1 cellular context compared by ENCODE assay signal in the genomic region with DNA sequence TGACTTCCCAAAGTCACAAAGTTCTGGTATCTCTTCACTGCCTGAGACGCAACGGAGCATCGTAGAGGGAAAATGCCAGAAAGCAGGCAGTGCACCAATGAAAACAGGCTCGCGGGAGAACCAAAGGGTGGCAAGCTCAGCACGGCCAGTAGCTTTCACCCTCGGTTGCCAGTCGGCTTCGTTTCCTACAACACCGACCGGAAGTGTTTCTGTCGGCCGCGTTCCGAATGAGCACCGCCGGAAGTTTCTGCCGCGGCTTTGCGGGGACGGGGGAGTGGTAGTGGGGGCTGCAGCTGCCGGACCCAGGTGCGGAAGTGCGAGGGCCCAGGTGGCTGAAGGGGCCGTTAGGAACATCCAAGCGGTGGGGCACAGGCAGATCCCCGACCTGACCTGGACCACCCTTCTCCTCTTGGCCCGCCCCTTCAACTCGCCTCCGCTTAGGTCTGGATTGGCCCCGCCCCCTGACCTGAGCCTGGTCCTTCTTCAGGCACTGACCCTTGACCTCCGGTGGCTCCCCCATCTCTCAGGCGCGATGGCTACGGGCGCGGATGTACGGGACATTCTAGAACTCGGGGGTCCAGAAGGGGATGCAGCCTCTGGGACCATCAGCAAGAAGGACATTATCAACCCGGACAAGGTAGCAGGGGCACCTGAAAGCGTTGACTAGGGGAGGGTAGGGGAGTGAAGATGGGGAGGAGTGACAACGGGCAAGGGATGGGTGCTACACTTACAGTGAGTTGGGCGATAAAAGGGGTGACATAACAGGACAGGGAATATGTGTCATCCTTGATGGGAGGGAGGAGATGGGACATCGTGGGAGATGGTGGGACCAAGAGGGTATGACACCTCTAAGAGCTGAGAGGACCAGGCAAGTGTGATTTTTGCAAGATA.
TF ChIP-seq lines count a peak whose summit lies in the region.

A gene with protein sequence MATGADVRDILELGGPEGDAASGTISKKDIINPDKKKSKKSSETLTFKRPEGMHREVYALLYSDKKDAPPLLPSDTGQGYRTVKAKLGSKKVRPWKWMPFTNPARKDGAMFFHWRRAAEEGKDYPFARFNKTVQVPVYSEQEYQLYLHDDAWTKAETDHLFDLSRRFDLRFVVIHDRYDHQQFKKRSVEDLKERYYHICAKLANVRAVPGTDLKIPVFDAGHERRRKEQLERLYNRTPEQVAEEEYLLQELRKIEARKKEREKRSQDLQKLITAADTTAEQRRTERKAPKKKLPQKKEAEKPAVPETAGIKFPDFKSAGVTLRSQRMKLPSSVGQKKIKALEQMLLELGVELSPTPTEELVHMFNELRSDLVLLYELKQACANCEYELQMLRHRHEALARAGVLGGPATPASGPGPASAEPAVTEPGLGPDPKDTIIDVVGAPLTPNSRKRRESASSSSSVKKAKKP (plus strand): TSS at position 250 of the 891 bp plus-strand sequence. CDS start 283 bp downstream, at position 533.

TF ChIP-seq in HepG2, 621 proteins besides CTCF, POLR2A, EP300 and RAD21 (continued from another document and continues in another):
- TF ChIP-seq, protein P1, sequence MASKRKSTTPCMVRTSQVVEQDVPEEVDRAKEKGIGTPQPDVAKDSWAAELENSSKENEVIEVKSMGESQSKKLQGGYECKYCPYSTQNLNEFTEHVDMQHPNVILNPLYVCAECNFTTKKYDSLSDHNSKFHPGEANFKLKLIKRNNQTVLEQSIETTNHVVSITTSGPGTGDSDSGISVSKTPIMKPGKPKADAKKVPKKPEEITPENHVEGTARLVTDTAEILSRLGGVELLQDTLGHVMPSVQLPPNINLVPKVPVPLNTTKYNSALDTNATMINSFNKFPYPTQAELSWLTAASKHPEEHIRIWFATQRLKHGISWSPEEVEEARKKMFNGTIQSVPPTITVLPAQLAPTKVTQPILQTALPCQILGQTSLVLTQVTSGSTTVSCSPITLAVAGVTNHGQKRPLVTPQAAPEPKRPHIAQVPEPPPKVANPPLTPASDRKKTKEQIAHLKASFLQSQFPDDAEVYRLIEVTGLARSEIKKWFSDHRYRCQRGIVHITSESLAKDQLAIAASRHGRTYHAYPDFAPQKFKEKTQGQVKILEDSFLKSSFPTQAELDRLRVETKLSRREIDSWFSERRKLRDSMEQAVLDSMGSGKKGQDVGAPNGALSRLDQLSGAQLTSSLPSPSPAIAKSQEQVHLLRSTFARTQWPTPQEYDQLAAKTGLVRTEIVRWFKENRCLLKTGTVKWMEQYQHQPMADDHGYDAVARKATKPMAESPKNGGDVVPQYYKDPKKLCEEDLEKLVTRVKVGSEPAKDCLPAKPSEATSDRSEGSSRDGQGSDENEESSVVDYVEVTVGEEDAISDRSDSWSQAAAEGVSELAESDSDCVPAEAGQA (IDR thresholded peaks at IDR 0.05; ENCODE audit: low read depth) = peak; percentile 90
- TF ChIP-seq, protein P1 (CRISPR knock-in tag; IDR thresholded peaks at IDR 0.05; ENCODE audit: borderline replicate concordance) = 0 out of 2 replicates have a peak, but pooled peaks have one; percentile 79
- 0 out of 2 replicates have a peak, but pooled peaks have one; percentile 61 for TF ChIP-seq CENPT (CRISPR knock-in tag; IDR thresholded peaks at IDR 0.05; ENCODE audit: low read depth)
- TF ChIP-seq NFYC (CRISPR knock-in tag; IDR thresholded peaks at IDR 0.05) = 0 out of 2 replicates have a peak, but pooled peaks have one; percentile 46
- TF ChIP-seq XBP1 (CRISPR knock-in tag; IDR thresholded peaks at IDR 0.05) = no peak
- TF ChIP-seq, protein P2, sequence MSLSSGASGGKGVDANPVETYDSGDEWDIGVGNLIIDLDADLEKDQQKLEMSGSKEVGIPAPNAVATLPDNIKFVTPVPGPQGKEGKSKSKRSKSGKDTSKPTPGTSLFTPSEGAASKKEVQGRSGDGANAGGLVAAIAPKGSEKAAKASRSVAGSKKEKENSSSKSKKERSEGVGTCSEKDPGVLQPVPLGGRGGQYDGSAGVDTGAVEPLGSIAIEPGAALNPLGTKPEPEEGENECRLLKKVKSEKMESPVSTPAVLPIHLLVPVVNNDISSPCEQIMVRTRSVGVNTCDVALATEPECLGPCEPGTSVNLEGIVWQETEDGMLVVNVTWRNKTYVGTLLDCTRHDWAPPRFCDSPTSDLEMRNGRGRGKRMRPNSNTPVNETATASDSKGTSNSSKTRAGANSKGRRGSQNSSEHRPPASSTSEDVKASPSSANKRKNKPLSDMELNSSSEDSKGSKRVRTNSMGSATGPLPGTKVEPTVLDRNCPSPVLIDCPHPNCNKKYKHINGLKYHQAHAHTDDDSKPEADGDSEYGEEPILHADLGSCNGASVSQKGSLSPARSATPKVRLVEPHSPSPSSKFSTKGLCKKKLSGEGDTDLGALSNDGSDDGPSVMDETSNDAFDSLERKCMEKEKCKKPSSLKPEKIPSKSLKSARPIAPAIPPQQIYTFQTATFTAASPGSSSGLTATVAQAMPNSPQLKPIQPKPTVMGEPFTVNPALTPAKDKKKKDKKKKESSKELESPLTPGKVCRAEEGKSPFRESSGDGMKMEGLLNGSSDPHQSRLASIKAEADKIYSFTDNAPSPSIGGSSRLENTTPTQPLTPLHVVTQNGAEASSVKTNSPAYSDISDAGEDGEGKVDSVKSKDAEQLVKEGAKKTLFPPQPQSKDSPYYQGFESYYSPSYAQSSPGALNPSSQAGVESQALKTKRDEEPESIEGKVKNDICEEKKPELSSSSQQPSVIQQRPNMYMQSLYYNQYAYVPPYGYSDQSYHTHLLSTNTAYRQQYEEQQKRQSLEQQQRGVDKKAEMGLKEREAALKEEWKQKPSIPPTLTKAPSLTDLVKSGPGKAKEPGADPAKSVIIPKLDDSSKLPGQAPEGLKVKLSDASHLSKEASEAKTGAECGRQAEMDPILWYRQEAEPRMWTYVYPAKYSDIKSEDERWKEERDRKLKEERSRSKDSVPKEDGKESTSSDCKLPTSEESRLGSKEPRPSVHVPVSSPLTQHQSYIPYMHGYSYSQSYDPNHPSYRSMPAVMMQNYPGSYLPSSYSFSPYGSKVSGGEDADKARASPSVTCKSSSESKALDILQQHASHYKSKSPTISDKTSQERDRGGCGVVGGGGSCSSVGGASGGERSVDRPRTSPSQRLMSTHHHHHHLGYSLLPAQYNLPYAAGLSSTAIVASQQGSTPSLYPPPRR (CRISPR knock-in tag; IDR thresholded peaks at IDR 0.05; ENCODE audit: borderline replicate concordance) = no peak
- TF ChIP-seq, protein P3, sequence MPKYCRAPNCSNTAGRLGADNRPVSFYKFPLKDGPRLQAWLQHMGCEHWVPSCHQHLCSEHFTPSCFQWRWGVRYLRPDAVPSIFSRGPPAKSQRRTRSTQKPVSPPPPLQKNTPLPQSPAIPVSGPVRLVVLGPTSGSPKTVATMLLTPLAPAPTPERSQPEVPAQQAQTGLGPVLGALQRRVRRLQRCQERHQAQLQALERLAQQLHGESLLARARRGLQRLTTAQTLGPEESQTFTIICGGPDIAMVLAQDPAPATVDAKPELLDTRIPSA (CRISPR knock-in tag; IDR thresholded peaks at IDR 0.05; ENCODE audit: borderline replicate concordance) = no peak
- no peak for TF ChIP-seq FOXM1 (CRISPR knock-in tag; IDR thresholded peaks at IDR 0.05)
- TF ChIP-seq, protein P4, sequence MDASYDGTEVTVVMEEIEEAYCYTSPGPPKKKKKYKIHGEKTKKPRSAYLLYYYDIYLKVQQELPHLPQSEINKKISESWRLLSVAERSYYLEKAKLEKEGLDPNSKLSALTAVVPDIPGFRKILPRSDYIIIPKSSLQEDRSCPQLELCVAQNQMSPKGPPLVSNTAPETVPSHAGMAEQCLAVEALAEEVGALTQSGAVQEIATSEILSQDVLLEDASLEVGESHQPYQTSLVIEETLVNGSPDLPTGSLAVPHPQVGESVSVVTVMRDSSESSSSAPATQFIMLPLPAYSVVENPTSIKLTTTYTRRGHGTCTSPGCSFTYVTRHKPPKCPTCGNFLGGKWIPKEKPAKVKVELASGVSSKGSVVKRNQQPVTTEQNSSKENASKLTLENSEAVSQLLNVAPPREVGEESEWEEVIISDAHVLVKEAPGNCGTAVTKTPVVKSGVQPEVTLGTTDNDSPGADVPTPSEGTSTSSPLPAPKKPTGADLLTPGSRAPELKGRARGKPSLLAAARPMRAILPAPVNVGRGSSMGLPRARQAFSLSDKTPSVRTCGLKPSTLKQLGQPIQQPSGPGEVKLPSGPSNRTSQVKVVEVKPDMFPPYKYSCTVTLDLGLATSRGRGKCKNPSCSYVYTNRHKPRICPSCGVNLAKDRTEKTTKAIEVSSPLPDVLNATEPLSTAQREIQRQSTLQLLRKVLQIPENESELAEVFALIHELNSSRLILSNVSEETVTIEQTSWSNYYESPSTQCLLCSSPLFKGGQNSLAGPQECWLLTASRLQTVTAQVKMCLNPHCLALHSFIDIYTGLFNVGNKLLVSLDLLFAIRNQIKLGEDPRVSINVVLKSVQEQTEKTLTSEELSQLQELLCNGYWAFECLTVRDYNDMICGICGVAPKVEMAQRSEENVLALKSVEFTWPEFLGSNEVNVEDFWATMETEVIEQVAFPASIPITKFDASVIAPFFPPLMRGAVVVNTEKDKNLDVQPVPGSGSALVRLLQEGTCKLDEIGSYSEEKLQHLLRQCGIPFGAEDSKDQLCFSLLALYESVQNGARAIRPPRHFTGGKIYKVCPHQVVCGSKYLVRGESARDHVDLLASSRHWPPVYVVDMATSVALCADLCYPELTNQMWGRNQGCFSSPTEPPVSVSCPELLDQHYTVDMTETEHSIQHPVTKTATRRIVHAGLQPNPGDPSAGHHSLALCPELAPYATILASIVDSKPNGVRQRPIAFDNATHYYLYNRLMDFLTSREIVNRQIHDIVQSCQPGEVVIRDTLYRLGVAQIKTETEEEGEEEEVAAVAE (CRISPR knock-in tag; IDR thresholded peaks at IDR 0.05; ENCODE audit: borderline replicate concordance) = peak; percentile 87; the same call in 1 of the 2 replicates
- TF ChIP-seq ZNF124 (CRISPR knock-in tag; IDR thresholded peaks at IDR 0.05) = peak; percentile 90; the same call in 1 of the 2 replicates
- TF ChIP-seq ZNF263 (CRISPR knock-in tag; IDR thresholded peaks at IDR 0.05) = 0 out of 2 replicates have a peak, but pooled peaks have one; percentile 42
- no peak for TF ChIP-seq FOSL1 (CRISPR knock-in tag; IDR thresholded peaks at IDR 0.05; ENCODE audit: borderline replicate concordance)
- TF ChIP-seq HIVEP1 (CRISPR knock-in tag; IDR thresholded peaks at IDR 0.05) = peak; percentile 56; the same call in 1 of the 2 replicates
- no peak; the same call in 1 of the 2 replicates for TF ChIP-seq ZNF180 (CRISPR knock-in tag; IDR thresholded peaks at IDR 0.05; ENCODE audit: borderline replicate concordance, low read depth)
- TF ChIP-seq, protein P5, sequence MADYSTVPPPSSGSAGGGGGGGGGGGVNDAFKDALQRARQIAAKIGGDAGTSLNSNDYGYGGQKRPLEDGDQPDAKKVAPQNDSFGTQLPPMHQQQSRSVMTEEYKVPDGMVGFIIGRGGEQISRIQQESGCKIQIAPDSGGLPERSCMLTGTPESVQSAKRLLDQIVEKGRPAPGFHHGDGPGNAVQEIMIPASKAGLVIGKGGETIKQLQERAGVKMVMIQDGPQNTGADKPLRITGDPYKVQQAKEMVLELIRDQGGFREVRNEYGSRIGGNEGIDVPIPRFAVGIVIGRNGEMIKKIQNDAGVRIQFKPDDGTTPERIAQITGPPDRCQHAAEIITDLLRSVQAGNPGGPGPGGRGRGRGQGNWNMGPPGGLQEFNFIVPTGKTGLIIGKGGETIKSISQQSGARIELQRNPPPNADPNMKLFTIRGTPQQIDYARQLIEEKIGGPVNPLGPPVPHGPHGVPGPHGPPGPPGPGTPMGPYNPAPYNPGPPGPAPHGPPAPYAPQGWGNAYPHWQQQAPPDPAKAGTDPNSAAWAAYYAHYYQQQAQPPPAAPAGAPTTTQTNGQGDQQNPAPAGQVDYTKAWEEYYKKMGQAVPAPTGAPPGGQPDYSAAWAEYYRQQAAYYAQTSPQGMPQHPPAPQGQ (CRISPR knock-in tag; IDR thresholded peaks at IDR 0.05; ENCODE audit: borderline replicate concordance) = no peak
- peak; percentile 84 for TF ChIP-seq SNAPC2 (CRISPR knock-in tag; IDR thresholded peaks at IDR 0.05)
- TF ChIP-seq ZNF883 (CRISPR knock-in tag; IDR thresholded peaks at IDR 0.05; ENCODE audit: not compliant biosample characterization) = peak; percentile 85
- TF ChIP-seq NFKB2 (CRISPR knock-in tag; IDR thresholded peaks at IDR 0.05; ENCODE audit: borderline replicate concordance) = peak; percentile 86; the same call in 1 of the 2 replicates
- no peak; the same call in 1 of the 2 replicates for TF ChIP-seq ZNF652 (CRISPR knock-in tag; IDR thresholded peaks at IDR 0.05; ENCODE audit: borderline replicate concordance, low read depth)
- TF ChIP-seq SRF (IDR thresholded peaks at IDR 0.05; ENCODE audit: low read depth, low read length) = peak; percentile 85; the same call in 1 of the 2 replicates
- 0 out of 2 replicates have a peak, but pooled peaks have one; percentile 27 for TF ChIP-seq ZC3H4 (CRISPR knock-in tag; IDR thresholded peaks at IDR 0.05; ENCODE audit: borderline replicate concordance)
- TF ChIP-seq, protein P6, sequence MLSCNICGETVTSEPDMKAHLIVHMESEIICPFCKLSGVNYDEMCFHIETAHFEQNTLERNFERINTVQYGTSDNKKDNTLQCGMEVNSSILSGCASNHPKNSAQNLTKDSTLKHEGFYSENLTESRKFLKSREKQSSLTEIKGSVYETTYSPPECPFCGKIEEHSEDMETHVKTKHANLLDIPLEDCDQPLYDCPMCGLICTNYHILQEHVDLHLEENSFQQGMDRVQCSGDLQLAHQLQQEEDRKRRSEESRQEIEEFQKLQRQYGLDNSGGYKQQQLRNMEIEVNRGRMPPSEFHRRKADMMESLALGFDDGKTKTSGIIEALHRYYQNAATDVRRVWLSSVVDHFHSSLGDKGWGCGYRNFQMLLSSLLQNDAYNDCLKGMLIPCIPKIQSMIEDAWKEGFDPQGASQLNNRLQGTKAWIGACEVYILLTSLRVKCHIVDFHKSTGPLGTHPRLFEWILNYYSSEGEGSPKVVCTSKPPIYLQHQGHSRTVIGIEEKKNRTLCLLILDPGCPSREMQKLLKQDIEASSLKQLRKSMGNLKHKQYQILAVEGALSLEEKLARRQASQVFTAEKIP (CRISPR knock-in tag; IDR thresholded peaks at IDR 0.05; ENCODE audit: borderline replicate concordance) = no peak
- peak; percentile 98 for TF ChIP-seq ZMYM4 (CRISPR knock-in tag; IDR thresholded peaks at IDR 0.05)
- TF ChIP-seq TAF15 (IDR thresholded peaks at IDR 0.05; ENCODE audit: low read depth, low read length, poor library complexity, severe bottlenecking) = peak; percentile 65
- no peak; the same call in 1 of the 2 replicates for TF ChIP-seq ZNF329 (CRISPR knock-in tag; IDR thresholded peaks at IDR 0.05; ENCODE audit: low read depth)
